7 cellular contexts compared by ENCODE assay signal in genomic region chr21:25457411-25457810, GRCh38.
A peak's percentile ranks its signal among the peaks of the same experiment; 100 is the strongest.
DNase-seq lines count a peak whose midpoint lies in the region; ATAC-seq and TF ChIP-seq lines count a peak whose summit lies in the region.

No MANE protein-coding gene starts in this region.

- ATAC-seq in GM18508 (IDR thresholded peaks at IDR 0.05; ENCODE audit: insufficient read depth, unreplicated experiment), result peak; percentile 36
- peak; percentile 96 for ATAC-seq in central memory CD8-positive, alpha-beta T cell (replicated peaks; ENCODE audit: extremely low read depth, poor library complexity, severe bottlenecking)

- no peaks in the 10 kb centered on the region for H3K9me3 Mint-ChIP-seq in HFFc6
- no peaks in the 10 kb centered on the region for H3K9me3 Mint-ChIP-seq in central memory CD8-positive, alpha-beta T cell
- no peaks in the 10 kb centered on the region for H3K9me3 Mint-ChIP-seq in nephron progenitor cell

- DNase-seq in HFFc6 (peak; percentile 31), NAMALWA (ENCODE audit: low spot score) (peak; percentile 89), smooth muscle cell (lab: John Stamatoyannopoulos, UW; ENCODE audit: unreplicated experiment) (no peak), NCI-H187 (lab: John Stamatoyannopoulos, UW) (no peak), nephron progenitor cell (no peak)
- no peak for DNase-seq in central memory CD8-positive, alpha-beta T cell (ENCODE audit: low spot score in 2 of 2)

- H3K4me1 ChIP-seq in smooth muscle cell (ENCODE audit: low read depth), result no peaks in the 10 kb centered on the region

- no peak overlapping the region for H3K4me3 ChIP-seq in smooth muscle cell

- TF ChIP-seq CTCF in HFFc6 (IDR thresholded peaks at IDR 0.05), result no peak
- TF ChIP-seq CTCF in smooth muscle cell (IDR thresholded peaks at IDR 0.05; ENCODE audit: borderline replicate concordance, insufficient read depth, poor library complexity, severe bottlenecking), result no peak
- TF ChIP-seq CTCF in nephron progenitor cell (IDR thresholded peaks at IDR 0.05), result no peak

- H3K9me3 ChIP-seq in smooth muscle cell (replicated peaks; ENCODE audit: low read depth), result no peaks in the 10 kb centered on the region

- H2AFZ ChIP-seq in smooth muscle cell (ENCODE audit: low read depth), result no peak overlapping the region

- H3K36me3 Mint-ChIP-seq in HFFc6 (ENCODE audit: low read depth) (no peaks in the 10 kb centered on the region), nephron progenitor cell (ENCODE audit: low read depth) (no peaks in the 10 kb centered on the region)
- peaks cover 4% of the 10 kb centered on the region for H3K36me3 Mint-ChIP-seq in central memory CD8-positive, alpha-beta T cell (ENCODE audit: insufficient read depth)

- H3K27ac Mint-ChIP-seq in HFFc6, result peak overlapping the region; percentile 36
- H3K27ac Mint-ChIP-seq in central memory CD8-positive, alpha-beta T cell (ENCODE audit: low read depth), result peak overlapping the region; percentile 89
- no peak overlapping the region for H3K27ac Mint-ChIP-seq in nephron progenitor cell

- H3K79me2 ChIP-seq in smooth muscle cell (ENCODE audit: low read depth), result no peaks in the 10 kb centered on the region

- peak overlapping the region; percentile 64 for H3K4me2 ChIP-seq in smooth muscle cell

- H3K27me3 ChIP-seq in smooth muscle cell (ENCODE audit: low read depth), result no peaks in the 10 kb centered on the region

- H3K36me3 ChIP-seq in smooth muscle cell (ENCODE audit: low read depth), result no peaks in the 10 kb centered on the region

- H3K4me3 Mint-ChIP-seq in HFFc6, result peak overlapping the region; percentile 83
- H3K4me3 Mint-ChIP-seq in central memory CD8-positive, alpha-beta T cell, result peak overlapping the region; percentile 71
- no peak overlapping the region for H3K4me3 Mint-ChIP-seq in nephron progenitor cell

- no peak overlapping the region for H3K27ac ChIP-seq in smooth muscle cell (ENCODE audit: low read depth)

- H4K20me1 ChIP-seq in smooth muscle cell (ENCODE audit: low read depth), result no peaks in the 10 kb centered on the region

- no peak overlapping the region for H3K9ac ChIP-seq in smooth muscle cell (ENCODE audit: low read depth)

- H3F3A ChIP-seq in smooth muscle cell (ENCODE audit: low read depth), result no peaks in the 10 kb centered on the region

- H3K4me1 Mint-ChIP-seq in HFFc6 (ENCODE audit: low read depth), result peaks cover 32% of the 10 kb centered on the region
- H3K4me1 Mint-ChIP-seq in central memory CD8-positive, alpha-beta T cell, result peaks cover 16% of the 10 kb centered on the region
- H3K4me1 Mint-ChIP-seq in nephron progenitor cell, result peaks cover 10% of the 10 kb centered on the region

- 45% methylated on average over 1 of the region's 1 CpG for WGBS in smooth muscle cell (ENCODE audit: low lambda C conversion rate)

- H3K27me3 Mint-ChIP-seq in HFFc6 (ENCODE audit: insufficient read depth) (peaks cover 4% of the 10 kb centered on the region; the same call in 1 of the 2 replicates), nephron progenitor cell (ENCODE audit: low read depth, poor library complexity) (peaks cover 4% of the 10 kb centered on the region)
- H3K27me3 Mint-ChIP-seq in central memory CD8-positive, alpha-beta T cell, result no peaks in the 10 kb centered on the region

Comparison
In these comparisons a context has a peak if more than half of its experiments do, and no peak if none do; other contexts are left out.
1. DNase-seq: peak in HFFc6 (single experiment) and NAMALWA (single experiment); none in central memory CD8-positive, alpha-beta T cell (0 of 2), smooth muscle cell (single experiment), NCI-H187 (0 of 2) and nephron progenitor cell (single experiment).